25 cellular contexts compared by ENCODE assay signal in the genomic region with DNA sequence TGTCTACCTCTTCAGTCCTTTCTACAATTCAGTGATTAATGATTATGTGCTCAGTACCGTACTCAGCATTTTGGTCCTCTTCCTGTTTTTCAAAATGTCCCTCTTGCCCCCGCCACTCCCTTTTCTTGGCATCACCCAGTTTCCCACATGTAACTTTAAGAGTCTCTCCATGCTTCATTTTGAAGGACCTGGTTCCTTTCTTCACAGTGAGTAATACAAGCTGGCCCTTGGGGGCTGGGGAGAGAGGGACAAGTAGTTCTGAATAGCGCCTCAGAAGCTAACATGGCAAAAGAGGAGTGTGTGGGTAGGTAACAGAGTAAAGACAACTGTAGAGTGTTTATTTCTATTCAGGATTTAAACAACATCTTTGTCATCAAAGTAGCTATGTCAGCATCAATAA. TPM values are rescaled to one million over a fixed set of nuclear protein-coding genes. Genes with fewer than 3 reads are reported as not detected.
DNase-seq lines count a peak whose midpoint lies in the region; ATAC-seq and TF ChIP-seq lines count a peak whose summit lies in the region.
"Had no signal": no experiment of that assay in that cellular context is flagged by ENCODE, and none has a peak within 500 bp of the region (broad histone marks: within the 10 kb centered on the region; RNA-seq: fewer than 3 reads in every experiment).

No MANE protein-coding gene starts in this region.

- H3K9me3 Mint-ChIP-seq in activated CD4-positive, alpha-beta T cell treated with anti-CD3 and anti-CD28 coated beads for 36 hours (ENCODE audit: low read depth): no peaks in the 10 kb centered on the region
- H3K9me3 Mint-ChIP-seq in CD4-positive, CD25-positive, alpha-beta regulatory T cell: no peaks in the 10 kb centered on the region
- H3K9me3 Mint-ChIP-seq in WTC11: no peaks in the 10 kb centered on the region
- H3K9me3 Mint-ChIP-seq in stimulated activated effector memory CD8-positive, alpha-beta T cell treated with anti-CD3 and anti-CD28 coated beads, Interleukin-12 subunit alpha, Interleukin-12 subunit beta, amount 100 ng/mL, for 72 hours: no peaks in the 10 kb centered on the region
- H3K9me3 Mint-ChIP-seq: CD4-positive, alpha-beta T cell had no signal

- POLR2A ChIA-PET in activated CD4-positive, alpha-beta T cell treated with anti-CD3 and anti-CD28 coated beads for 36 hours (lab: Charles Lee): no interaction called here
- POLR2A ChIA-PET in WTC11 (lab: Charles Lee): no interaction called here

- H3K27me3 ChIP-seq in CD4-positive, CD25-positive, alpha-beta regulatory T cell (ENCODE audit: control insufficient read depth, insufficient read depth, low read length): no peaks in the 10 kb centered on the region
- H3K27me3 ChIP-seq: MG63, SJSA1 had no signal

- intact Hi-C loops in activated CD4-positive, alpha-beta T cell treated with anti-CD3 and anti-CD28 coated beads for 36 hours (cut with DNase I, micrococcal nuclease): no loop called here

- DNase-seq in activated CD4-positive, alpha-beta T cell treated with anti-CD3 and anti-CD28 coated beads for 36 hours: no peak
- no peak for DNase-seq in activated CD4-positive, alpha-beta T cell treated with anti-CD3 and anti-CD28 coated beads, Interleukin-2, amount 50 U/mL, for 4 hours
- no peak for DNase-seq in CD4-positive, CD25-positive, alpha-beta regulatory T cell
- no peak for DNase-seq in WTC11 (ENCODE audit: low spot score)
- no peak for DNase-seq in stimulated activated effector memory CD8-positive, alpha-beta T cell treated with anti-CD3 and anti-CD28 coated beads, Interleukin-12 subunit alpha, Interleukin-12 subunit beta, amount 100 ng/mL, for 72 hours (ENCODE audit: low spot score in 2 of 2)
- no peak for DNase-seq in cerebellar cortex (ENCODE audit: low spot score)
- no peak for DNase-seq in T-helper 1 cell
- DNase-seq: 8988T; CD4-positive, alpha-beta T cell; COR-L47; DND-41; GOT3; HCEC 1CT; MG63; NCI-H1092 treated with DMSO at 0.1 percent for 48 hours; NCI-H1436 treated with DMSO at 0.1 percent for 48 hours; NCI-H2029; NCI-H2171; NCI-H446; NCI-H526 treated with DMSO at 0.1 percent for 48 hours; OCI-M1 had no signal

- peaks cover 37% of the 10 kb centered on the region for H3K4me1 Mint-ChIP-seq in activated CD4-positive, alpha-beta T cell treated with anti-CD3 and anti-CD28 coated beads for 36 hours
- H3K4me1 Mint-ChIP-seq in CD4-positive, CD25-positive, alpha-beta regulatory T cell: peaks cover 0 to 21% (median 8%) of the 10 kb centered on the region in 4 donors
- peaks cover 9% of the 10 kb centered on the region for H3K4me1 Mint-ChIP-seq in WTC11
- peaks cover 42% of the 10 kb centered on the region for H3K4me1 Mint-ChIP-seq in stimulated activated effector memory CD8-positive, alpha-beta T cell treated with anti-CD3 and anti-CD28 coated beads, Interleukin-12 subunit alpha, Interleukin-12 subunit beta, amount 100 ng/mL, for 72 hours

- peaks cover 7% of the 10 kb centered on the region for H3K4me1 ChIP-seq in CD4-positive, CD25-positive, alpha-beta regulatory T cell (ENCODE audit: control insufficient read depth, insufficient read depth, low read length, poor library complexity, severe bottlenecking)

- H3K36me3 ChIP-seq in CD4-positive, CD25-positive, alpha-beta regulatory T cell (ENCODE audit: control insufficient read depth, insufficient read depth, low read length): peaks cover 17% of the 10 kb centered on the region
- H3K36me3 ChIP-seq: MG63, SJSA1 had no signal

- no peaks in the 10 kb centered on the region for H3K27me3 Mint-ChIP-seq in activated CD4-positive, alpha-beta T cell treated with anti-CD3 and anti-CD28 coated beads for 36 hours
- no peaks in the 10 kb centered on the region for H3K27me3 Mint-ChIP-seq in CD4-positive, CD25-positive, alpha-beta regulatory T cell
- no peaks in the 10 kb centered on the region for H3K27me3 Mint-ChIP-seq in WTC11 (ENCODE audit: low read depth)
- H3K27me3 Mint-ChIP-seq: CD4-positive, alpha-beta T cell had no signal

- H3K4me3 ChIP-seq in CD4-positive, CD25-positive, alpha-beta regulatory T cell (ENCODE audit: low read depth, low read length): no peak overlapping the region
- H3K4me3 ChIP-seq: K562, MG63, SJSA1 had no signal

- no peak overlapping the region for H3K4me3 Mint-ChIP-seq in activated CD4-positive, alpha-beta T cell treated with anti-CD3 and anti-CD28 coated beads for 36 hours
- no peak overlapping the region for H3K4me3 Mint-ChIP-seq in CD4-positive, CD25-positive, alpha-beta regulatory T cell
- no peak overlapping the region for H3K4me3 Mint-ChIP-seq in WTC11
- no peak overlapping the region for H3K4me3 Mint-ChIP-seq in stimulated activated effector memory CD8-positive, alpha-beta T cell treated with anti-CD3 and anti-CD28 coated beads, Interleukin-12 subunit alpha, Interleukin-12 subunit beta, amount 100 ng/mL, for 72 hours
- H3K4me3 Mint-ChIP-seq: CD4-positive, alpha-beta T cell had no signal

- no peak for ATAC-seq in activated CD4-positive, alpha-beta T cell treated with anti-CD3 and anti-CD28 coated beads for 36 hours
- no peak for ATAC-seq in CD4-positive, CD25-positive, alpha-beta regulatory T cell (ENCODE audit: low read depth in 2 of 2)
- ATAC-seq in WTC11: no peak
- ATAC-seq in stimulated activated effector memory CD8-positive, alpha-beta T cell treated with anti-CD3 and anti-CD28 coated beads, Interleukin-12 subunit alpha, Interleukin-12 subunit beta, amount 100 ng/mL, for 72 hours: no peak
- ATAC-seq: HepG2, K562 had no signal

- H3K27ac Mint-ChIP-seq in activated CD4-positive, alpha-beta T cell treated with anti-CD3 and anti-CD28 coated beads for 36 hours: peak overlapping the region; percentile 3
- peak overlapping the region in 2 of 3 donors; percentile 80 to 82 for H3K27ac Mint-ChIP-seq in CD4-positive, CD25-positive, alpha-beta regulatory T cell
- peak overlapping the region; percentile 73; the same call in 1 of the 2 replicates for H3K27ac Mint-ChIP-seq in WTC11
- H3K27ac Mint-ChIP-seq in stimulated activated effector memory CD8-positive, alpha-beta T cell treated with anti-CD3 and anti-CD28 coated beads, Interleukin-12 subunit alpha, Interleukin-12 subunit beta, amount 100 ng/mL, for 72 hours: peak overlapping the region; percentile 0
- H3K27ac Mint-ChIP-seq: CD4-positive, alpha-beta T cell had no signal

- TF ChIP-seq CTCF in WTC11 (IDR thresholded peaks at IDR 0.05): no peak

- no peak overlapping the region for H3K27ac ChIP-seq in CD4-positive, CD25-positive, alpha-beta regulatory T cell (ENCODE audit: insufficient read depth, low read length, poor library complexity, severe bottlenecking)
- H3K27ac ChIP-seq: HL-60, SJSA1 had no signal

- CTCF ChIA-PET in activated CD4-positive, alpha-beta T cell treated with anti-CD3 and anti-CD28 coated beads for 36 hours (lab: Charles Lee): interaction anchor here (0.5 to 3.5 kb wide), 5 partner anchors 10 to 147 kb away, joined by 3 to 37 read pairs (median 5); no protein-coding TSS in a partner anchor
- CTCF ChIA-PET in WTC11 (lab: Charles Lee): interaction anchor here (1.0 to 5.5 kb wide), 3 partner anchors 10 to 135 kb away, joined by 3 to 32 read pairs (median 13); no protein-coding TSS in a partner anchor

- H3K9me3 ChIP-seq in CD4-positive, CD25-positive, alpha-beta regulatory T cell (ENCODE audit: control insufficient read depth in 2 of 2, low read length in 2 of 2): no peaks in the 10 kb centered on the region
- H3K9me3 ChIP-seq: MG63, SJSA1 had no signal

- peaks cover 11% of the 10 kb centered on the region for H3K36me3 Mint-ChIP-seq in activated CD4-positive, alpha-beta T cell treated with anti-CD3 and anti-CD28 coated beads for 36 hours (ENCODE audit: low read depth)
- peaks cover 20% of the 10 kb centered on the region for H3K36me3 Mint-ChIP-seq in CD4-positive, CD25-positive, alpha-beta regulatory T cell
- H3K36me3 Mint-ChIP-seq in WTC11: peaks cover 4% of the 10 kb centered on the region; the same call in 1 of the 2 replicates
- H3K36me3 Mint-ChIP-seq in stimulated activated effector memory CD8-positive, alpha-beta T cell treated with anti-CD3 and anti-CD28 coated beads, Interleukin-12 subunit alpha, Interleukin-12 subunit beta, amount 100 ng/mL, for 72 hours: peaks cover 27% of the 10 kb centered on the region

TF ChIP-seq in WTC11, 78 proteins besides CTCF, POLR2A, EP300 and RAD21 (continues in another document):
- no peak for TF ChIP-seq TEAD4 (CRISPR knock-in tag; IDR thresholded peaks at IDR 0.05)
- TF ChIP-seq GTF2I (CRISPR knock-in tag; conservative IDR thresholded peaks at IDR 0.05): no peak
- no peak for TF ChIP-seq ZNF121 (CRISPR knock-in tag; IDR thresholded peaks at IDR 0.05)
- TF ChIP-seq, protein P1, sequence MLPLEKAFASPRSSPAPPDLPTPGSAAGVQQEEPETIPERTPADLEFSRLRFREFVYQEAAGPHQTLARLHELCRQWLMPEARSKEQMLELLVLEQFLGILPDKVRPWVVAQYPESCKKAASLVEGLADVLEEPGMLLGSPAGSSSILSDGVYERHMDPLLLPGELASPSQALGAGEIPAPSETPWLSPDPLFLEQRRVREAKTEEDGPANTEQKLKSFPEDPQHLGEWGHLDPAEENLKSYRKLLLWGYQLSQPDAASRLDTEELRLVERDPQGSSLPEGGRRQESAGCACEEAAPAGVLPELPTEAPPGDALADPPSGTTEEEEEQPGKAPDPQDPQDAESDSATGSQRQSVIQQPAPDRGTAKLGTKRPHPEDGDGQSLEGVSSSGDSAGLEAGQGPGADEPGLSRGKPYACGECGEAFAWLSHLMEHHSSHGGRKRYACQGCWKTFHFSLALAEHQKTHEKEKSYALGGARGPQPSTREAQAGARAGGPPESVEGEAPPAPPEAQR (CRISPR knock-in tag; IDR thresholded peaks at IDR 0.05): no peak
- no peak for TF ChIP-seq EMX1 (CRISPR knock-in tag; IDR thresholded peaks at IDR 0.05)
- TF ChIP-seq ELF4 (CRISPR knock-in tag; IDR thresholded peaks at IDR 0.05; ENCODE audit: low read depth): no peak
- TF ChIP-seq RELA (CRISPR knock-in tag; IDR thresholded peaks at IDR 0.05; ENCODE audit: borderline replicate concordance): no peak
- TF ChIP-seq ATF1 (CRISPR knock-in tag; IDR thresholded peaks at IDR 0.05): no peak
- no peak for TF ChIP-seq ZBTB21 (CRISPR knock-in tag; IDR thresholded peaks at IDR 0.05; ENCODE audit: borderline replicate concordance)

RNA-seq across cellular contexts. Expression of a gene that starts 34.6 kb away (rescaled TPM):
- 1 to 10 TPM in 1 of 2 experiments, under 1 TPM in 1; 0.94 to 1.4 TPM for total RNA-seq in activated CD4-positive, alpha-beta T cell treated with anti-CD3 and anti-CD28 coated beads for 36 hours
- total RNA-seq in CD4-positive, CD25-positive, alpha-beta regulatory T cell: 0.32 TPM
- polyA plus RNA-seq in CD4-positive, CD25-positive, alpha-beta regulatory T cell: not detected
- 1.1 to 1.6 TPM (median 1.4 TPM) in 3 replicates for total RNA-seq in WTC11 (2021)
- total RNA-seq: SJSA1 had no signal

Comparison
In these comparisons a context has a peak if more than half of its experiments do, and no peak if none do; other contexts are left out.
1. H3K27ac Mint-ChIP-seq: peak in every context shown above with its lines; median percentile 81 in CD4-positive, CD25-positive, alpha-beta regulatory T cell; 73 in WTC11; 3 in activated CD4-positive, alpha-beta T cell treated with anti-CD3 and anti-CD28 coated beads for 36 hours; 0 in stimulated activated effector memory CD8-positive, alpha-beta T cell treated with anti-CD3 and anti-CD28 coated beads, Interleukin-12 subunit alpha, Interleukin-12 subunit beta, amount 100 ng/mL, for 72 hours.